Comparison of ENCODE assay signal across 10 cellular contexts in the genomic region with DNA sequence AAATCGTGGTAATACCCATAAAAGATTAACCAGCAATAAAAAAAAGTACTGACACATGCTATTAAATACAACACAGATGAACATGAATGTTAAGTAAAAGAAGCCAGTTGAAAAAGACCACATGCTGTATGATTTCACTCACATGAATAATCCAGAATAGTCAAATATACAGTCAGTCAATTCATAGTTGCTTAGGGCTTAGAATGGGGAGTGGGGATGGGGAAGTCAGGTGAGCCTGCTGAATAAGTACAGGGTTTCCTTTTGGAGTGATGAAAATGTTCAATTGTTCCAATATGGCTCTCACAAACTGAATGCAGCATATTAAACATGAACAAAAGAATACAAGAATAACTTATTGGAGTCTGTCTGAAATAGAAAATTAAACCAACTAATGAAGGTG. TPM values are rescaled to one million over a fixed set of nuclear protein-coding genes. Genes with fewer than 3 reads are reported as not detected.
DNase-seq lines count a peak whose midpoint lies in the region; ATAC-seq, FAIRE-seq and TF ChIP-seq lines count a peak whose summit lies in the region.
"Had no signal": no experiment of that assay in that cellular context is flagged by ENCODE, and none has a peak within 500 bp of the region (broad histone marks: within the 10 kb centered on the region; RNA-seq: fewer than 3 reads in every experiment).

No MANE protein-coding gene starts in this region.

- H3K27ac ChIP-seq in A549 (no peak overlapping the region), VCaP (0 out of 2 replicates have a peak overlapping the region, but pooled peaks have one; percentile 2), hepatocyte (no peak overlapping the region)

- H3K9me3 ChIP-seq in A549 (no peaks in the 10 kb centered on the region), hepatocyte (ENCODE audit: low read depth) (no peaks in the 10 kb centered on the region)

- H3K27me3 ChIP-seq in hepatocyte: no peaks in the 10 kb centered on the region

- TF ChIP-seq RAD21 in A549 (conservative IDR thresholded peaks at IDR 0.05 in 1 of 2, IDR thresholded peaks at IDR 0.05 in 1 of 2): no peak

- peaks cover 71% of the 10 kb centered on the region for H3K79me2 ChIP-seq in hepatocyte

- no peaks in the 10 kb centered on the region for H3K27me3 Mint-ChIP-seq in Calu3 (ENCODE audit: unreplicated experiment)

- no peak for FAIRE-seq in A549 (lab: Jason Lieb, UNC)
- FAIRE-seq: bronchial epithelial cell had no signal

- no peaks in the 10 kb centered on the region for H4K20me1 ChIP-seq in hepatocyte (ENCODE audit: insufficient read depth, poor library complexity, severe bottlenecking)

- H3K27ac Mint-ChIP-seq in Calu3 (ENCODE audit: unreplicated experiment): no peak overlapping the region

- BruUV-seq in Calu3 (replicated peaks; lab: Mats Ljungman, UMichigan): no TSS peak

- in situ Hi-C loops in GM13977 (cut with MboI; ENCODE audit: low pct_unique_long_range_greater_than_20kb, low sequenced_read_pairs, unreplicated experiment): no loop called here

- DNase-seq in A549 (ENCODE audit: low read depth in 1 of 2, low spot score in 1 of 2): no peak
- no peak for DNase-seq in Calu3
- no peak for DNase-seq in hepatocyte (ENCODE audit: low spot score)
- no peak for DNase-seq in hippocampal formation (lab: John Stamatoyannopoulos, UW)
- DNase-seq in GM13977 (ENCODE audit: low spot score): no peak
- no peak for DNase-seq in activated effector memory CD4-positive, alpha-beta T cell treated with Interleukin-2 at 50 U/mL for 16 hours
- no peak for DNase-seq in NAMALWA (ENCODE audit: low spot score)
- DNase-seq: stimulated activated CD4-positive, alpha-beta T cell treated with anti-CD3 and anti-CD28 coated beads, Interleukin-4, amount 100 ng/mL, for 1 hour had no signal

- TF ChIP-seq CTCF in A549 (IDR thresholded peaks at IDR 0.05) (no peak), Calu3 (IDR thresholded peaks at IDR 0.05; ENCODE audit: unreplicated experiment) (no peak), VCaP (conservative IDR thresholded peaks at IDR 0.05) (no peak), hepatocyte (IDR thresholded peaks at IDR 0.05; ENCODE audit: poor library complexity) (no peak), GM13977 (IDR thresholded peaks at IDR 0.05; ENCODE audit: extremely low read depth, insufficient read depth, missing control alignments) (no peak)

- H3K36me3 ChIP-seq in hepatocyte (replicated peaks; ENCODE audit: insufficient read depth, low read depth): no peaks in the 10 kb centered on the region

- H3K4me3 ChIP-seq in A549 (no peak overlapping the region), hepatocyte (no peak overlapping the region)

- intact Hi-C loops in Calu3 (cut with micrococcal nuclease; ENCODE audit: unreplicated experiment): loop anchor here (5.0 to 10.0 kb wide), 2 partner anchors 35 to 463 kb away; no protein-coding TSS in a partner anchor

- no peaks in the 10 kb centered on the region for H3K9me2 ChIP-seq in hepatocyte (replicated peaks; ENCODE audit: insufficient read depth)

- H3K4me1 ChIP-seq in A549: peaks cover 7% of the 10 kb centered on the region; the same call in 2 of the 3 replicates
- peaks cover 18% of the 10 kb centered on the region for H3K4me1 ChIP-seq in hepatocyte (ENCODE audit: insufficient read depth)

- no peak for ATAC-seq in A549

- H3K4me1 Mint-ChIP-seq in Calu3 (ENCODE audit: low read depth, unreplicated experiment): peaks cover 33% of the 10 kb centered on the region

- 10% methylated on average over 1 of the region's 1 CpG for WGBS in A549 (ENCODE audit: missing lambda C conversion rate)
- WGBS in hepatocyte (ENCODE audit: low lambda C conversion rate, missing lambda C conversion rate): 56% methylated on average over 1 of the region's 1 CpG

- H3K4me2 ChIP-seq in A549 (peak overlapping the region; percentile 74; the same call in 2 of the 3 replicates), hepatocyte (peak overlapping the region; percentile 78)

- peak overlapping the region; percentile 91 for H3K4me3 Mint-ChIP-seq in Calu3 (ENCODE audit: low read depth, unreplicated experiment)

- H2AFZ ChIP-seq in hepatocyte: no peak overlapping the region

- TF ChIP-seq EP300 in A549 (IDR thresholded peaks at IDR 0.05): no peak

- peaks cover 27% of the 10 kb centered on the region for H3K36me3 Mint-ChIP-seq in Calu3 (ENCODE audit: insufficient read depth, unreplicated experiment)

- no peaks in the 10 kb centered on the region for H3K9me3 Mint-ChIP-seq in Calu3 (ENCODE audit: low read depth, unreplicated experiment)

- POLR2A ChIA-PET in A549 (lab: Yijun Ruan, JAX): interaction anchor here (1.2 kb wide), 1 partner anchor 145 kb away, joined by 3 read pairs; the partner anchor contains the start of gene STK17A

- TF ChIP-seq POLR2A in A549 (IDR thresholded peaks at IDR 0.05; ENCODE audit: low read length): no peak

- CTCF ChIA-PET in A549 (lab: Yijun Ruan, JAX) (interaction anchor here (4.8 kb wide), 1 partner anchor 111 kb away, joined by 51 read pairs; no protein-coding TSS in a partner anchor), Calu3 (lab: Charles Lee) (no interaction called here)

TF ChIP-seq in A549, 52 proteins besides CTCF, POLR2A, EP300 and RAD21:
- TF ChIP-seq JUNB (IDR thresholded peaks at IDR 0.05) (no peak), NFE2L2 (conservative IDR thresholded peaks at IDR 0.05; ENCODE audit: low read length) (no peak), TFCP2L1 (CRISPR knock-in tag; IDR thresholded peaks at IDR 0.05) (no peak), RARB (CRISPR knock-in tag; IDR thresholded peaks at IDR 0.05) (no peak)
TF ChIP-seq in A549: peak in this region for 0.

RNA-seq across cellular contexts. Expression of gene COA1, which starts 1.8 kb away (rescaled TPM):
- polyA plus RNA-seq in A549 (2011; rRNA removed) (57.5 and 84.0 TPM in 2 replicates), A549 (2017; fragmentation: RNase III; extraction: RNeasy Plus Mini Kit Qiagen cat#74134 plus additional on column Dnase treatment) (91.3 to 94.6 TPM (median 91.4 TPM) in 3 replicates), hepatocyte (50.5 and 52.1 TPM in 2 replicates)
- polyA plus RNA-seq in A549 (2012; cell fraction: cytosol; rRNA removed): 22.8 and 32.3 TPM in 2 replicates
- 12.7 and 39.8 TPM in 2 replicates for polyA plus RNA-seq in A549 (2012; cell fraction: nucleus; rRNA removed)
- 59.7 and 63.3 TPM in 2 replicates for polyA minus RNA-seq in A549 (2011; rRNA and poly(A)+ RNA removed)
- total RNA-seq in Calu3 (2022) (101 and 109 TPM in 2 replicates), hepatocyte (55.2 and 60.5 TPM in 2 replicates)

RNA-seq across cellular contexts. Expression of gene BLVRA, which starts 31.0 kb away (rescaled TPM):
- 71.3 and 85.4 TPM in 2 replicates for polyA plus RNA-seq in A549 (2011; rRNA removed)
- polyA plus RNA-seq in A549 (2012; cell fraction: cytosol; rRNA removed): 50.1 and 63.7 TPM in 2 replicates
- polyA plus RNA-seq in A549 (2012; cell fraction: nucleus; rRNA removed): 23.7 and 31.3 TPM in 2 replicates
- 65.2 to 76.5 TPM (median 68.5 TPM) in 3 replicates for polyA plus RNA-seq in A549 (2017; fragmentation: RNase III; extraction: RNeasy Plus Mini Kit Qiagen cat#74134 plus additional on column Dnase treatment)
- 29.5 and 36.9 TPM in 2 replicates for polyA minus RNA-seq in A549 (2011; rRNA and poly(A)+ RNA removed)
- 29.8 and 36.4 TPM in 2 replicates for total RNA-seq in Calu3 (2022)
- total RNA-seq in hepatocyte: 17.9 and 21.0 TPM in 2 replicates
- 29.2 and 34.2 TPM in 2 replicates for polyA plus RNA-seq in hepatocyte
